Comparison of ENCODE assay signal across 9 cellular contexts in the genomic region with DNA sequence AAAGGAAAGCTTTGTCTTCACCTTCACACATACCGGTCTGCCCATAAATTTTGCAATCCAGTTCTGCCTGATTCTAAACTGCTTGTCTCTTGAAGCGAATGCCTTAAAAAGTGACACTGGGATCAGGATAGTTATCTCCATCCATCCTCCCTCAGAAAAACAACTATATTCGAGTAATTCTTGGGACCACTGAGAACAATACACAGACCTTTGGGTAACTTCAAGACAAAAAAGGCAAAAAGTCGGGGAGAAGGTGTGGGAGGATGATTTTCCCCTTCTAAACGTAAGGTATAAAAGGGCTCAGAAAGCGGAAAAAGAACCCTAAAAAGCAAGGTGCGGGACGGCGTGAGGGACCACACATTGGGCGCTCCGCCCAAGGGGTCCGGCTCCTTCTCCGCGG. TPM values are rescaled to one million over a fixed set of nuclear protein-coding genes. Genes with fewer than 3 reads are reported as not detected.
DNase-seq lines count a peak whose midpoint lies in the region; ATAC-seq and TF ChIP-seq lines count a peak whose summit lies in the region.
"Not testable (repeated sequence)": the region's sequence is repeated elsewhere in the genome, so short reads cannot be mapped to it uniquely, and the experiment has no call there.
"Had no signal": no experiment of that assay in that cellular context is flagged by ENCODE, and none has a peak within 500 bp of the region (broad histone marks: within the 10 kb centered on the region; RNA-seq: fewer than 3 reads in every experiment).

No MANE protein-coding gene starts in this region.

- not testable (repeated sequence) for H3K9me3 ChIP-seq in mammary epithelial cell (replicated peaks; ENCODE audit: insufficient read depth, low read length); gastroesophageal sphincter; mesenchymal stem cell (ENCODE audit: control insufficient read depth, low read length); sigmoid colon

- H4K8ac ChIP-seq in mesenchymal stem cell (ENCODE audit: low read length): not testable (repeated sequence)

- WGBS in mammary epithelial cell (ENCODE audit: low coverage, missing lambda C conversion rate): 0% methylated on average over 5 of the region's 14 CpGs
- WGBS in gastroesophageal sphincter (ENCODE audit: low coverage in 1 of 2), 2 donors: 24 to 29% methylated on average over 1 to 4 of the region's 14 CpGs
- WGBS in mesenchymal stem cell: 44% methylated on average over 2 of the region's 14 CpGs
- WGBS in sigmoid colon, 2 donors: 7 to 20% methylated on average over 4 to 5 of the region's 14 CpGs

- H4K91ac ChIP-seq in mesenchymal stem cell (ENCODE audit: low read length): not testable (repeated sequence)

- not testable (repeated sequence) for H2AK5ac ChIP-seq in mesenchymal stem cell (ENCODE audit: low read length, severe bottlenecking)

- not testable (repeated sequence) for H3K14ac ChIP-seq in mesenchymal stem cell (ENCODE audit: low read length in 2 of 2)

- not testable (repeated sequence) for TF ChIP-seq EP300 in gastroesophageal sphincter (IDR thresholded peaks at IDR 0.05); sigmoid colon (IDR thresholded peaks at IDR 0.05)

- not testable (repeated sequence) for H3K27ac Mint-ChIP-seq in activated CD8-positive, alpha-beta T cell treated with anti-CD3 and anti-CD28 coated beads for 36 hours

- peaks cover 23% of the 10 kb centered on the region for H3K4me1 Mint-ChIP-seq in activated CD8-positive, alpha-beta T cell treated with anti-CD3 and anti-CD28 coated beads for 36 hours (ENCODE audit: low read depth)

- peak overlapping the region; percentile 65 for H3K4me3 Mint-ChIP-seq in activated CD8-positive, alpha-beta T cell treated with anti-CD3 and anti-CD28 coated beads for 36 hours

- not testable (repeated sequence) for H3K18ac ChIP-seq in mesenchymal stem cell (ENCODE audit: low read depth in 1 of 2, low read length in 2 of 2)

- H2BK5ac ChIP-seq in mesenchymal stem cell (ENCODE audit: low read depth, low read length, poor library complexity, severe bottlenecking): not testable (repeated sequence)

- peak; percentile 0 for ATAC-seq in GM19463 (IDR thresholded peaks at IDR 0.05; ENCODE audit: unreplicated experiment)
- peak; percentile 7 for ATAC-seq in HG03354 (IDR thresholded peaks at IDR 0.05; ENCODE audit: poor library complexity, severe bottlenecking, unreplicated experiment)
- ATAC-seq in activated CD8-positive, alpha-beta T cell treated with anti-CD3 and anti-CD28 coated beads for 36 hours; gastroesophageal sphincter: not testable (repeated sequence)

- intact Hi-C loops in activated CD8-positive, alpha-beta T cell treated with anti-CD3 and anti-CD28 coated beads for 36 hours (cut with micrococcal nuclease); mammary epithelial cell (cut with micrococcal nuclease): not testable (repeated sequence)
- intact Hi-C loops in sigmoid colon (cut with DNase I): loop anchor here (10.0 kb wide), 1 partner anchor 1392 kb away; a partner anchor contains a TSS

- not testable (repeated sequence) for BruUV-seq in mammary epithelial cell (replicated peaks; lab: Mats Ljungman, UMichigan)

- not testable (repeated sequence) for H2BK15ac ChIP-seq in mesenchymal stem cell (ENCODE audit: low read depth, poor library complexity, severe bottlenecking)

- not testable (repeated sequence) for H3K4ac ChIP-seq in mesenchymal stem cell (ENCODE audit: low read depth in 1 of 2, low read length in 2 of 2)

- not testable (repeated sequence) for H3K9ac ChIP-seq in mammary epithelial cell (ENCODE audit: insufficient read depth, low read length)
- H3K9ac ChIP-seq in mesenchymal stem cell (ENCODE audit: low read length): peak overlapping the region; percentile 34

- H2BK12ac ChIP-seq in mesenchymal stem cell (ENCODE audit: low read length in 2 of 2): not testable (repeated sequence)

- TF ChIP-seq CTCF in 22Rv1 (IDR thresholded peaks at IDR 0.05); activated CD8-positive, alpha-beta T cell treated with anti-CD3 and anti-CD28 coated beads for 36 hours (IDR thresholded peaks at IDR 0.05); mammary epithelial cell (conservative IDR thresholded peaks at IDR 0.05 in 1 of 2, IDR thresholded peaks at IDR 0.05 in 1 of 2; ENCODE audit: extremely low read depth in 1 of 2, insufficient read depth in 1 of 2, low read depth in 1 of 2, low read length in 2 of 2); gastroesophageal sphincter (IDR thresholded peaks at IDR 0.05); sigmoid colon (IDR thresholded peaks at IDR 0.05): not testable (repeated sequence)

- H3K4me1 ChIP-seq in mammary epithelial cell (ENCODE audit: insufficient read depth, low read length); mesenchymal stem cell (ENCODE audit: control insufficient read depth, insufficient read depth, low read depth, low read length): not testable (repeated sequence)
- peaks cover 0 to 27% (median 0%) of the 10 kb centered on the region in 3 donors for H3K4me1 ChIP-seq in gastroesophageal sphincter
- peaks cover 0 to 18% (median 6%) of the 10 kb centered on the region in 4 donors for H3K4me1 ChIP-seq in sigmoid colon

- H3K27ac ChIP-seq in 22Rv1 (peak overlapping the region; percentile 77; the same call in 1 of the 2 replicates), gastroesophageal sphincter (peak overlapping the region in 2 of 4 donors; percentile 74 to 94), sigmoid colon (peak overlapping the region in 1 of 4 donors; percentile 87)
- not testable (repeated sequence) for H3K27ac ChIP-seq in mammary epithelial cell (ENCODE audit: insufficient read depth, low read depth, low read length); mesenchymal stem cell (ENCODE audit: low read length, poor library complexity, severe bottlenecking)

- not testable (repeated sequence) for H3K9me3 Mint-ChIP-seq in activated CD8-positive, alpha-beta T cell treated with anti-CD3 and anti-CD28 coated beads for 36 hours

- peak overlapping the region; percentile 79 for H2AFZ ChIP-seq in mammary epithelial cell (ENCODE audit: low read depth, low read length)
- not testable (repeated sequence) for H2AFZ ChIP-seq in mesenchymal stem cell (ENCODE audit: low read depth, low read length)

- not testable (repeated sequence) for H3K27me3 ChIP-seq in mammary epithelial cell (ENCODE audit: insufficient read depth, low read length); gastroesophageal sphincter; mesenchymal stem cell (ENCODE audit: control insufficient read depth in 1 of 2, insufficient read depth in 1 of 2, low read length in 2 of 2); sigmoid colon

- POLR2A ChIA-PET in activated CD8-positive, alpha-beta T cell treated with anti-CD3 and anti-CD28 coated beads for 36 hours (lab: Charles Lee): not testable (repeated sequence)

- not testable (repeated sequence) for H3K36me3 ChIP-seq in mammary epithelial cell (ENCODE audit: insufficient read depth, low read length); gastroesophageal sphincter; mesenchymal stem cell (ENCODE audit: control insufficient read depth in 1 of 2, insufficient read depth in 2 of 2, low read depth in 1 of 2, low read length in 2 of 2); sigmoid colon

- H3K79me2 ChIP-seq in mammary epithelial cell (ENCODE audit: insufficient read depth, low read length): not testable (repeated sequence)

- peak overlapping the region; percentile 78 for H3K4me2 ChIP-seq in mammary epithelial cell (ENCODE audit: insufficient read depth, low read depth, low read length)
- not testable (repeated sequence) for H3K4me2 ChIP-seq in mesenchymal stem cell (ENCODE audit: low read length, poor library complexity, severe bottlenecking)

- peaks cover 18% of the 10 kb centered on the region for H3K27me3 Mint-ChIP-seq in activated CD8-positive, alpha-beta T cell treated with anti-CD3 and anti-CD28 coated beads for 36 hours

- CTCF ChIA-PET in activated CD8-positive, alpha-beta T cell treated with anti-CD3 and anti-CD28 coated beads for 36 hours (lab: Charles Lee); mammary epithelial cell (lab: Charles Lee; ENCODE audit: low non-redundant PET): not testable (repeated sequence)

- not testable (repeated sequence) for H2BK120ac ChIP-seq in mesenchymal stem cell (ENCODE audit: low read depth, low read length)

- not testable (repeated sequence) for TF ChIP-seq POLR2A in gastroesophageal sphincter (IDR thresholded peaks at IDR 0.05); sigmoid colon (IDR thresholded peaks at IDR 0.05)

- H3K4me3 ChIP-seq in mammary epithelial cell (replicated peaks in 1 of 3; ENCODE audit: insufficient read depth in 1 of 3, low read depth in 2 of 3, low read length in 3 of 3) (peak overlapping the region; percentile 17 to 42 (median 42)), gastroesophageal sphincter (peak overlapping the region; percentile 49 to 52), mesenchymal stem cell (ENCODE audit: insufficient read depth in 1 of 2, low read depth in 1 of 2, low read length in 2 of 2) (peak overlapping the region in 1 of 2 experiments; percentile 95), sigmoid colon (peak overlapping the region; percentile 22 to 45 (median 38))

- dilution Hi-C loops in mammary epithelial cell (cut with HindIII; ENCODE audit: low sequenced_read_pairs): not testable (repeated sequence)

- H3K36me3 Mint-ChIP-seq in activated CD8-positive, alpha-beta T cell treated with anti-CD3 and anti-CD28 coated beads for 36 hours (ENCODE audit: low read depth): not testable (repeated sequence)

- H3K23ac ChIP-seq in mesenchymal stem cell (ENCODE audit: low read length in 2 of 2): not testable (repeated sequence)

- not testable (repeated sequence) for DNase-seq in activated CD8-positive, alpha-beta T cell treated with anti-CD3 and anti-CD28 coated beads for 36 hours; mammary epithelial cell; mesenchymal stem cell; sigmoid colon

- in situ Hi-C loops in mammary epithelial cell (cut with MboI; ENCODE audit: low sequenced_read_pairs in 2 of 2): not testable (repeated sequence)

- not testable (repeated sequence) for H4K20me1 ChIP-seq in mammary epithelial cell (ENCODE audit: insufficient read depth, low read length)

- not testable (repeated sequence) for H3K79me1 ChIP-seq in mesenchymal stem cell (replicated peaks; ENCODE audit: low read length, poor library complexity, severe bottlenecking)

RNA-seq across cellular contexts. Expression of a gene that starts 2.1 kb away (rescaled TPM):
- total RNA-seq in activated CD8-positive, alpha-beta T cell treated with anti-CD3 and anti-CD28 coated beads for 36 hours: under 1 TPM in 1 of 2 experiments, not detected in 1; 0.09 TPM
- total RNA-seq in mammary epithelial cell: 1 to 10 TPM in 1 of 2 donors, under 1 TPM in 1; 0.26 to 1.5 TPM
- polyA plus RNA-seq in mammary epithelial cell: 0.03 TPM
- polyA minus RNA-seq in mammary epithelial cell: not detected
- 10 to 100 TPM in 1 of 4 donors, 1 to 10 TPM in 2, under 1 TPM in 1; 0.94 to 18.5 (median 7.2) TPM for total RNA-seq in gastroesophageal sphincter
- polyA plus RNA-seq in mesenchymal stem cell (2013, experiment 1 of 2): 0.55 TPM
- polyA plus RNA-seq in mesenchymal stem cell (2013, experiment 2 of 2): 0.62 TPM
- total RNA-seq in sigmoid colon: under 1 TPM; 0.27 to 0.83 (median 0.69) TPM
- polyA plus RNA-seq in sigmoid colon: under 1 TPM in 1 of 3 donors, not detected in 2; 0.10 TPM
- total RNA-seq: activated CD4-positive, alpha-beta memory T cell treated with anti-CD3 and anti-CD28 coated beads, Interleukin-2, amount 10 ng/mL, durations not matched to agents 7 days and 5 days had no signal

RNA-seq across cellular contexts. Expression of a gene that starts 25.3 kb away (rescaled TPM):
- 10 to 100 TPM; 62.8 to 63.7 TPM for total RNA-seq in activated CD8-positive, alpha-beta T cell treated with anti-CD3 and anti-CD28 coated beads for 36 hours
- total RNA-seq in mammary epithelial cell (10 to 100 TPM; 29.5 to 57.4 TPM), gastroesophageal sphincter (100 to 1,000 TPM in 2 of 4 donors, 10 to 100 TPM in 2; 65.4 to 172 (median 115) TPM), sigmoid colon (100 to 1,000 TPM in 1 of 4 donors, 10 to 100 TPM in 3; 60.4 to 112 (median 89.8) TPM)
- polyA plus RNA-seq in mammary epithelial cell (9.7 TPM), sigmoid colon (100 to 1,000 TPM in 2 of 3 donors, 10 to 100 TPM in 1; 55.6 to 211 (median 177) TPM)
- polyA minus RNA-seq in mammary epithelial cell: 16.4 TPM
- polyA plus RNA-seq in mesenchymal stem cell (2013, experiment 1 of 2): 57.7 TPM
- 57.3 TPM for polyA plus RNA-seq in mesenchymal stem cell (2013, experiment 2 of 2)
